ENCODE assay signal across 9 cellular contexts in the genomic region with DNA sequence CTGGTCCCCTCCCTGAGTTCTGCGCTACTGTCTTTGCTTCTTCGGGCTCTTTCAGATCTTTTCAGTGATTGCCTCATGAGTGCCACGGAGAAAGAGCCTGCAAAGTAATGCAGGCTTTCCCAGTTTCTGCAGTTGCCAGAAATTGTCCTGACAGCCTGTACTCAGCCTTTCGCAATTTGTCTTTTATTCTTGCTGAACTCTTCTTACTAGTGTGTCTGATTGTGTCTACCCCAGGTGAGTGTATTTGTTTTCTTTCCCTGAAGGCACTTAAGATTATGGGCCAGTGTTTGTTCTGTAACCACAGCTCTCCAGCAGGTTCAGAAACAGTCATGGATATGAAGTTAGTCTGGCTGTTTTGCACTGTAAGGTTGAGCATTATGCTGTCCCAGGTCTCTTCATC. TPM values are rescaled to one million over a fixed set of nuclear protein-coding genes. Genes with fewer than 3 reads are reported as not detected.
DNase-seq lines count a peak whose midpoint lies in the region; TF ChIP-seq lines count a peak whose summit lies in the region.
"Had no signal": no experiment of that assay in that cellular context is flagged by ENCODE, and none has a peak within 500 bp of the region (broad histone marks: within the 10 kb centered on the region; RNA-seq: fewer than 3 reads in every experiment).

No MANE protein-coding gene starts in this region.

- H3K9me3 Mint-ChIP-seq in activated T-helper 1 cell treated with anti-CD3 and anti-CD28 coated beads, Interleukin-12 subunit alpha, Interleukin-12 subunit beta, Interleukin-2, Interleukin-4 antibody, amounts not matched to agents 30 ng/mL and 10 ng/mL and 1 ng/mL, durations not matched to agents 14 hours and 24 hours and 36 hours = peaks cover 3% of the 10 kb centered on the region

- H3K4me3 ChIP-seq in BJ (ENCODE audit: low read depth, low read length) = no peak overlapping the region
- H3K4me3 ChIP-seq in LNCaP clone FGC (ENCODE audit: low read depth, low read length) = peak overlapping the region; percentile 22; the same call in 1 of the 2 replicates
- no peak overlapping the region for H3K4me3 ChIP-seq in choroid plexus epithelial cell (ENCODE audit: low read depth, low read length)
- H3K4me3 ChIP-seq in esophagus squamous epithelium = no peak overlapping the region
- H3K4me3 ChIP-seq in tibial artery = no peak overlapping the region

- H3K9me3 ChIP-seq in esophagus squamous epithelium (no peaks in the 10 kb centered on the region), tibial artery (no peaks in the 10 kb centered on the region)

- H3K4me1 ChIP-seq in esophagus squamous epithelium (peaks cover 16 to 46% (median 29%) of the 10 kb centered on the region in 3 donors), tibial artery (peaks cover 0 to 41% (median 21%) of the 10 kb centered on the region in 4 donors)

- H3K27me3 ChIP-seq in BJ (ENCODE audit: control insufficient read depth, insufficient read depth, low read length) = no peaks in the 10 kb centered on the region
- no peaks in the 10 kb centered on the region for H3K27me3 ChIP-seq in esophagus squamous epithelium
- no peaks in the 10 kb centered on the region for H3K27me3 ChIP-seq in tibial artery

- H3K36me3 ChIP-seq in BJ (ENCODE audit: control insufficient read depth, insufficient read depth, low read length) (no peaks in the 10 kb centered on the region), esophagus squamous epithelium (peaks cover 0 to 10% (median 0%) of the 10 kb centered on the region in 3 donors), tibial artery (no peaks in the 10 kb centered on the region)

- intact Hi-C loops in esophagus squamous epithelium (cut with DNase I) (no loop called here), tibial artery (cut with DNase I; ENCODE audit: low total_unique reads) (no loop called here)
- intact Hi-C loops in activated T-helper 1 cell treated with anti-CD3 and anti-CD28 coated beads, Interleukin-12 subunit alpha, Interleukin-12 subunit beta, Interleukin-2, Interleukin-4 antibody, amounts not matched to agents 30 ng/mL and 10 ng/mL and 1 ng/mL, durations not matched to agents 14 hours and 24 hours and 36 hours (cut with micrococcal nuclease) = no loop called here

- H3K27ac ChIP-seq in esophagus squamous epithelium (peak overlapping the region in 2 of 4 donors; percentile 3 to 30), tibial artery (no peak overlapping the region)

- 15 to 37% methylated on average over 4 of the region's 4 CpGs for WGBS in esophagus squamous epithelium, 2 donors

- H3K4me3 Mint-ChIP-seq in activated T-helper 1 cell treated with anti-CD3 and anti-CD28 coated beads, Interleukin-12 subunit alpha, Interleukin-12 subunit beta, Interleukin-2, Interleukin-4 antibody, amounts not matched to agents 30 ng/mL and 10 ng/mL and 1 ng/mL, durations not matched to agents 14 hours and 24 hours and 36 hours = no peak overlapping the region

- peaks cover 18% of the 10 kb centered on the region for H3K4me1 Mint-ChIP-seq in activated T-helper 1 cell treated with anti-CD3 and anti-CD28 coated beads, Interleukin-12 subunit alpha, Interleukin-12 subunit beta, Interleukin-2, Interleukin-4 antibody, amounts not matched to agents 30 ng/mL and 10 ng/mL and 1 ng/mL, durations not matched to agents 14 hours and 24 hours and 36 hours (ENCODE audit: low read depth)

- no peak overlapping the region for H3K27ac Mint-ChIP-seq in activated T-helper 1 cell treated with anti-CD3 and anti-CD28 coated beads, Interleukin-12 subunit alpha, Interleukin-12 subunit beta, Interleukin-2, Interleukin-4 antibody, amounts not matched to agents 30 ng/mL and 10 ng/mL and 1 ng/mL, durations not matched to agents 14 hours and 24 hours and 36 hours

- no peaks in the 10 kb centered on the region for H3K27me3 Mint-ChIP-seq in activated T-helper 1 cell treated with anti-CD3 and anti-CD28 coated beads, Interleukin-12 subunit alpha, Interleukin-12 subunit beta, Interleukin-2, Interleukin-4 antibody, amounts not matched to agents 30 ng/mL and 10 ng/mL and 1 ng/mL, durations not matched to agents 14 hours and 24 hours and 36 hours (ENCODE audit: insufficient read depth)

- TF ChIP-seq CTCF in BJ (IDR thresholded peaks at IDR 0.05; ENCODE audit: insufficient read depth, low read depth, low read length) = no peak
- TF ChIP-seq CTCF in LNCaP clone FGC (IDR thresholded peaks at IDR 0.05; ENCODE audit: control insufficient read depth, extremely low read depth, insufficient read depth) = no peak
- no peak for TF ChIP-seq CTCF in choroid plexus epithelial cell (conservative IDR thresholded peaks at IDR 0.05; ENCODE audit: low read depth, low read length)
- TF ChIP-seq CTCF in esophagus squamous epithelium (IDR thresholded peaks at IDR 0.05) = no peak
- no peak for TF ChIP-seq CTCF in GM13977 (IDR thresholded peaks at IDR 0.05; ENCODE audit: extremely low read depth, insufficient read depth, missing control alignments)
- no peak for TF ChIP-seq CTCF in tibial artery (IDR thresholded peaks at IDR 0.05)

- POLR2A ChIA-PET in BJ (lab: Charles Lee) = no interaction called here

- CTCF ChIA-PET in BJ (lab: Yijun Ruan, JAX) = interaction anchor here (1.6 kb wide), 1 partner anchor 13 kb away, joined by 3 read pairs; no protein-coding TSS in a partner anchor

- peaks cover 16% of the 10 kb centered on the region for H3K36me3 Mint-ChIP-seq in activated T-helper 1 cell treated with anti-CD3 and anti-CD28 coated beads, Interleukin-12 subunit alpha, Interleukin-12 subunit beta, Interleukin-2, Interleukin-4 antibody, amounts not matched to agents 30 ng/mL and 10 ng/mL and 1 ng/mL, durations not matched to agents 14 hours and 24 hours and 36 hours (ENCODE audit: low read depth)

- DNase-seq in BJ (ENCODE audit: low read depth) (peak; percentile 1), LNCaP clone FGC (ENCODE audit: low read depth) (peak; percentile 63), choroid plexus epithelial cell (ENCODE audit: low read depth) (peak; percentile 58), midbrain (lab: John Stamatoyannopoulos, UW) (peak; percentile 13), esophagus squamous epithelium (lab: John Stamatoyannopoulos, UW) (no peak), GM13977 (ENCODE audit: low spot score) (no peak), tibial artery (no peak)
- no peak for DNase-seq in activated T-helper 1 cell treated with anti-CD3 and anti-CD28 coated beads, Interleukin-12 subunit alpha, Interleukin-12 subunit beta, Interleukin-2, Interleukin-4 antibody, amounts not matched to agents 30 ng/mL and 10 ng/mL and 1 ng/mL, durations not matched to agents 14 hours and 24 hours and 36 hours (ENCODE audit: low spot score)
- DNase-seq: activated CD4-positive, alpha-beta T cell treated with anti-CD3 and anti-CD28 coated beads for 1 hour had no signal

- in situ Hi-C loops in GM13977 (cut with MboI; ENCODE audit: low pct_unique_long_range_greater_than_20kb, low sequenced_read_pairs, unreplicated experiment) = no loop called here

- no peak for TF ChIP-seq POLR2A in esophagus squamous epithelium (IDR thresholded peaks at IDR 0.05)

RNA-seq across cellular contexts. Expression of a gene that starts 47.1 kb away (rescaled TPM):
- 5.5 and 5.9 TPM in 2 replicates for polyA plus RNA-seq in BJ (2011; rRNA removed)
- polyA minus RNA-seq in BJ (2011; rRNA and poly(A)+ RNA removed) = 17.7 and 21.9 TPM in 2 replicates
- 10 to 100 TPM in 3 of 4 donors, 1 to 10 TPM in 1; 9.8 to 18.7 (median 16.4) TPM for total RNA-seq in esophagus squamous epithelium
- total RNA-seq in activated T-helper 1 cell treated with anti-CD3 and anti-CD28 coated beads, Interleukin-12 subunit alpha, Interleukin-12 subunit beta, Interleukin-2, Interleukin-4 antibody, amounts not matched to agents 30 ng/mL and 10 ng/mL and 1 ng/mL, durations not matched to agents 14 hours and 24 hours and 36 hours = 30.4 and 32.2 TPM in 2 replicates

Comparison
In these comparisons a context has a peak if more than half of its experiments do, and no peak if none do; other contexts are left out.
1. DNase-seq: peak in BJ (single experiment), LNCaP clone FGC (single experiment), choroid plexus epithelial cell (single experiment) and midbrain (single experiment); none in esophagus squamous epithelium (single experiment), GM13977 (single experiment), activated T-helper 1 cell treated with anti-CD3 and anti-CD28 coated beads, Interleukin-12 subunit alpha, Interleukin-12 subunit beta, Interleukin-2, Interleukin-4 antibody, amounts not matched to agents 30 ng/mL and 10 ng/mL and 1 ng/mL, durations not matched to agents 14 hours and 24 hours and 36 hours (single experiment) and tibial artery (0 of 2).